8 cellular contexts compared by ENCODE assay signal in genomic region chr17:29180788-29181160, GRCh38. TPM values are rescaled to one million over a fixed set of nuclear protein-coding genes. Genes with fewer than 3 reads are reported as not detected.
DNase-seq lines count a peak whose midpoint lies in the region; ATAC-seq and TF ChIP-seq lines count a peak whose summit lies in the region.

No MANE protein-coding gene starts in this region.

- H3K4me3 ChIP-seq in DOHH2 (ENCODE audit: low read length) (peak overlapping the region; percentile 68), SU-DHL-6 (ENCODE audit: insufficient read depth, low read length, poor library complexity, severe bottlenecking) (peak overlapping the region; percentile 31), fibroblast of the aortic adventitia (ENCODE audit: low read depth, low read length) (peak overlapping the region; percentile 69), rectal smooth muscle tissue (ENCODE audit: low read length) (peak overlapping the region; percentile 64)

- no peaks in the 10 kb centered on the region for H3K9me2 ChIP-seq in DOHH2 (replicated peaks; ENCODE audit: control insufficient read depth, low read length)
- no peaks in the 10 kb centered on the region for H3K9me2 ChIP-seq in SU-DHL-6 (replicated peaks; ENCODE audit: insufficient read depth, low read length)

- H3F3A ChIP-seq in DOHH2 (ENCODE audit: control insufficient read depth, insufficient read depth) (0 out of 2 replicates have a peak, but pooled peaks cover 2% of the 10 kb centered on the region), SU-DHL-6 (ENCODE audit: insufficient read depth) (no peaks in the 10 kb centered on the region)

- CTCF ChIA-PET in GM10248 (lab: Yijun Ruan, JAX), result interaction anchor here (1.0 to 11.2 kb wide), 21 partner anchors 13 to 179 kb away, joined by 3 to 201 read pairs (median 7); no protein-coding TSS in a partner anchor

- peak overlapping the region; percentile 80 for H3K4me2 ChIP-seq in DOHH2 (ENCODE audit: low read length)
- peak overlapping the region; percentile 59 for H3K4me2 ChIP-seq in SU-DHL-6 (ENCODE audit: low read depth, low read length, poor library complexity, severe bottlenecking)

- DNase-seq in fibroblast of the aortic adventitia (ENCODE audit: low read depth), result no peak
- DNase-seq in GM10248 (ENCODE audit: extremely low spot score), result no peak
- DNase-seq in D341Med (ENCODE audit: low spot score), result no peak

- no peak overlapping the region for H3K27ac ChIP-seq in DOHH2 (ENCODE audit: low read depth, low read length)
- H3K27ac ChIP-seq in SU-DHL-6 (ENCODE audit: low read depth, low read length), result no peak overlapping the region
- H3K27ac ChIP-seq in rectal smooth muscle tissue (ENCODE audit: low read depth, low read length), result peak overlapping the region; percentile 81

- no peaks in the 10 kb centered on the region for H4K20me1 ChIP-seq in DOHH2 (ENCODE audit: control insufficient read depth, insufficient read depth, low read depth, low read length)
- no peaks in the 10 kb centered on the region for H4K20me1 ChIP-seq in SU-DHL-6 (ENCODE audit: low read depth, low read length)

- H3K9me3 ChIP-seq in DOHH2 (ENCODE audit: control insufficient read depth, insufficient read depth, low read length) (no peaks in the 10 kb centered on the region), SU-DHL-6 (ENCODE audit: insufficient read depth, low read length) (no peaks in the 10 kb centered on the region)

- POLR2A ChIA-PET in GM10248 (lab: Yijun Ruan, JAX), result interaction anchor here (1.3 kb wide), 1 partner anchor 111 kb away, joined by 3 read pairs; no protein-coding TSS in a partner anchor

- H3K4me1 ChIP-seq in DOHH2 (ENCODE audit: control insufficient read depth, low read length), result peaks cover 47% of the 10 kb centered on the region
- H3K4me1 ChIP-seq in rectal smooth muscle tissue (ENCODE audit: control insufficient read depth, insufficient read depth, low read length), result peaks cover 6% of the 10 kb centered on the region

- H2AFZ ChIP-seq in SU-DHL-6 (ENCODE audit: low read depth, low read length, severe bottlenecking), result peak overlapping the region; percentile 64

- H3K79me2 ChIP-seq in DOHH2 (ENCODE audit: control insufficient read depth, low read length), result peaks cover 20% of the 10 kb centered on the region
- no peaks in the 10 kb centered on the region for H3K79me2 ChIP-seq in SU-DHL-6 (ENCODE audit: insufficient read depth, low read length)

- no peak for ATAC-seq in GM18907 (IDR thresholded peaks at IDR 0.05; ENCODE audit: unreplicated experiment)
- ATAC-seq in HG03469 (IDR thresholded peaks at IDR 0.05; ENCODE audit: unreplicated experiment), result no peak

- TF ChIP-seq CTCF in DOHH2 (IDR thresholded peaks at IDR 0.05; ENCODE audit: low read depth, low read length, poor library complexity, severe bottlenecking) (no peak), SU-DHL-6 (IDR thresholded peaks at IDR 0.05; ENCODE audit: insufficient read depth, low read length, poor library complexity, severe bottlenecking) (no peak), fibroblast of the aortic adventitia (IDR thresholded peaks at IDR 0.05; ENCODE audit: insufficient read depth, low read length) (peak; percentile 25), GM10248 (IDR thresholded peaks at IDR 0.05; ENCODE audit: control extremely low read depth, extremely low read depth, low read depth, missing control alignments) (no peak)

- H3K27me3 ChIP-seq in DOHH2 (ENCODE audit: control insufficient read depth, low read length) (no peaks in the 10 kb centered on the region), SU-DHL-6 (ENCODE audit: low read length) (no peaks in the 10 kb centered on the region), rectal smooth muscle tissue (ENCODE audit: control insufficient read depth, insufficient read depth, low read length) (no peaks in the 10 kb centered on the region)

- H3K9ac ChIP-seq in SU-DHL-6 (ENCODE audit: low read length) (peak overlapping the region; percentile 43; the same call in 1 of the 2 replicates), rectal smooth muscle tissue (ENCODE audit: low read length) (peak overlapping the region; percentile 54)

- H3K36me3 ChIP-seq in DOHH2 (ENCODE audit: control insufficient read depth, low read length) (no peaks in the 10 kb centered on the region), SU-DHL-6 (ENCODE audit: low read length) (no peaks in the 10 kb centered on the region), rectal smooth muscle tissue (ENCODE audit: control insufficient read depth, insufficient read depth, low read length) (no peaks in the 10 kb centered on the region)

RNA-seq across cellular contexts. Expression of gene MYO18A, which starts 0.6 kb away (rescaled TPM):
- 78.3 and 82.8 TPM in 2 replicates for total RNA-seq in fibroblast of the aortic adventitia (ENCODE audit: low replicate concordance)
